13 cellular contexts compared by ENCODE assay signal in the genomic region with DNA sequence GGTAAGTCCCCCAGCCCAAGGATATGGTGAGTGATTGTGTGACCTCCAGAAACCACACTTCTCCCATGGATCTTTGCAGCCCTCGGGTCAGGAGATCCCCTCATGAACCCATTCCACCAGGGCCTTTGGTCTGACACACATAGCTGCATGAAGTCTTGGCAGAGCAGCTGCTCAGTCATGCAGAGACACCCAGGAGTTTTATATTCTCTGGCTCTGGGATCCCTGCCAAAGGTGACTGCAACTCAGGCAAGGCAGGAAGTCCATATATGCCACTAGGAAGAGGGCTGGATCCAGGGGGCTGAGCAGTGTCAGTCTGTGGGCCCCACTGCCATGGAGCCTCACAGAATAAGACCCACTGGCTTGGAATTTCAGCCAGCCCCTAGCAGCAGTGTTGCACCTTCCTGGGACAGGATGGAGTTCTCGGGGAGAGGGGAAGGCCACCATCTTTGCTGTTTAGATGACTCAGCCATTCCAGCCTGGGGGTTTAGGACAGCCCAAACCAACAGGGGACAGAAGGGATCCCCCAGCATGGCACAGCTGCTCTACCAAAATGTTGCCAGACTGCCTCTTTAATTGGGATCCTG.
DNase-seq lines count a peak whose midpoint lies in the region; ATAC-seq and TF ChIP-seq lines count a peak whose summit lies in the region.
"Had no signal": no experiment of that assay in that cellular context is flagged by ENCODE, and none has a peak within 500 bp of the region (broad histone marks: within the 10 kb centered on the region; RNA-seq: fewer than 3 reads in every experiment).

No MANE protein-coding gene starts in this region.

- TF ChIP-seq CTCF in osteoblast (IDR thresholded peaks at IDR 0.05; ENCODE audit: extremely low read depth, low read depth, low read length), result no peak
- TF ChIP-seq CTCF in spleen (IDR thresholded peaks at IDR 0.05 in 8 of 11, conservative IDR thresholded peaks at IDR 0.05 in 3 of 11), result no peak
- no peak for TF ChIP-seq CTCF in gastroesophageal sphincter (IDR thresholded peaks at IDR 0.05)

- TF ChIP-seq EP300 in gastroesophageal sphincter (IDR thresholded peaks at IDR 0.05), result no peak

- DNase-seq in DMS79 (lab: John Stamatoyannopoulos, UW) (peak; percentile 2), NCI-H2029 (lab: John Stamatoyannopoulos, UW) (peak; percentile 77), astrocyte of the hippocampus (ENCODE audit: low read depth, low spot score) (peak; percentile 53), osteoblast (ENCODE audit: insufficient read length, low spot score, missing footprints) (no peak), spleen (no peak), NCI-H187 treated with DMSO at 0.1 percent for 48 hours (lab: John Stamatoyannopoulos, UW) (no peak)
- DNase-seq: activated CD8-positive, alpha-beta T cell treated with anti-CD3 and anti-CD28 coated beads for 36 hours; mesendoderm; Right ventricle myocardium superior; stimulated activated naive CD8-positive, alpha-beta T cell treated with anti-CD3 and anti-CD28 coated beads, Interleukin-15, Interleukin-2, amounts not matched to agents 100 U/mL and 50 U/mL, for 24 hours had no signal

- WGBS in spleen, 5 donors, result 63 to 83% (median 69%) methylated on average over 2 of the region's 2 CpGs
- WGBS in gastroesophageal sphincter (ENCODE audit: low coverage in 1 of 2), 2 donors, result 40% methylated on average over 1 of the region's 2 CpGs; no CpG with 5 or more reads in 1 of the 2 donors

- no peak overlapping the region for H3K27ac ChIP-seq in osteoblast (ENCODE audit: low read depth, low read length)
- no peak overlapping the region for H3K27ac ChIP-seq in spleen
- H3K27ac ChIP-seq in gastroesophageal sphincter, result no peak overlapping the region

- H3K4me1 ChIP-seq in osteoblast (ENCODE audit: insufficient read depth, low read length) (peaks cover 15% of the 10 kb centered on the region), spleen (no peaks in the 10 kb centered on the region), gastroesophageal sphincter (no peaks in the 10 kb centered on the region)

- H3K4me3 ChIP-seq in osteoblast (ENCODE audit: insufficient read depth, low read length) (no peak overlapping the region), spleen (no peak overlapping the region), gastroesophageal sphincter (no peak overlapping the region)
- H3K4me3 ChIP-seq: smooth muscle cell had no signal

- H3K79me2 ChIP-seq in osteoblast (ENCODE audit: insufficient read depth, low read length), result no peaks in the 10 kb centered on the region

- intact Hi-C loops in spleen (cut with DNase I; ENCODE audit: low total_unique reads), result no loop called here

- TF ChIP-seq POLR2A in spleen (IDR thresholded peaks at IDR 0.05), result no peak
- TF ChIP-seq POLR2A in gastroesophageal sphincter (IDR thresholded peaks at IDR 0.05), result no peak

- H4K20me1 ChIP-seq in osteoblast (ENCODE audit: insufficient read depth, low read length), result no peaks in the 10 kb centered on the region

- no peak for ATAC-seq in HG03097 (IDR thresholded peaks at IDR 0.05; ENCODE audit: low FRiP score, unreplicated experiment)
- ATAC-seq in gastroesophageal sphincter, result no peak
- ATAC-seq: activated CD8-positive, alpha-beta T cell treated with anti-CD3 and anti-CD28 coated beads for 36 hours; stimulated activated naive CD8-positive, alpha-beta T cell treated with anti-CD3 and anti-CD28 coated beads, Interleukin-15, Interleukin-2, amounts not matched to agents 100 U/mL and 50 U/mL, for 24 hours had no signal

- H3K36me3 ChIP-seq in osteoblast (ENCODE audit: insufficient read depth, low read length), result no peaks in the 10 kb centered on the region
- no peaks in the 10 kb centered on the region for H3K36me3 ChIP-seq in spleen
- no peaks in the 10 kb centered on the region for H3K36me3 ChIP-seq in gastroesophageal sphincter

- no peak overlapping the region for H3K4me2 ChIP-seq in osteoblast (ENCODE audit: insufficient read depth, low read length)
- H3K4me2 ChIP-seq: smooth muscle cell had no signal

- H2AFZ ChIP-seq in osteoblast (ENCODE audit: low read length), result peak overlapping the region; percentile 88

- no peaks in the 10 kb centered on the region for H3K27me3 ChIP-seq in osteoblast (ENCODE audit: insufficient read depth, low read length)
- no peaks in the 10 kb centered on the region for H3K27me3 ChIP-seq in spleen (replicated peaks in 1 of 7)
- H3K27me3 ChIP-seq in gastroesophageal sphincter, result no peaks in the 10 kb centered on the region

- H3K9me3 ChIP-seq in osteoblast (ENCODE audit: low read depth, low read length), result no peaks in the 10 kb centered on the region
- peaks cover 0 to 52% (median 34%) of the 10 kb centered on the region in 8 donors for H3K9me3 ChIP-seq in spleen
- peaks cover 0 to 37% (median 0%) of the 10 kb centered on the region in 3 donors for H3K9me3 ChIP-seq in gastroesophageal sphincter

Comparison
In these comparisons a context has a peak if more than half of its experiments do, and no peak if none do; other contexts are left out.
1. DNase-seq: peak in DMS79 (single experiment), NCI-H2029 (single experiment) and astrocyte of the hippocampus (single experiment); none in osteoblast (single experiment), spleen (single experiment) and NCI-H187 treated with DMSO at 0.1 percent for 48 hours (single experiment).